23 cellular contexts compared by ENCODE assay signal in genomic region chr9:99167694-99168093, GRCh38. TPM values are rescaled to one million over a fixed set of nuclear protein-coding genes. Genes with fewer than 3 reads are reported as not detected.
A peak's percentile ranks its signal among the peaks of the same experiment; 100 is the strongest.
DNase-seq lines count a peak whose midpoint lies in the region; ATAC-seq and TF ChIP-seq lines count a peak whose summit lies in the region.
"Had no signal": no experiment of that assay in that cellular context is flagged by ENCODE, and none has a peak within 500 bp of the region (broad histone marks: within the 10 kb centered on the region; RNA-seq: fewer than 3 reads in every experiment).

No MANE protein-coding gene starts in this region.

- peaks cover 63% of the 10 kb centered on the region for H3K4me1 Mint-ChIP-seq in activated naive CD8-positive, alpha-beta T cell treated with anti-CD3 and anti-CD28 coated beads, Interleukin-2, amount 10 ng/mL, durations not matched to agents 7 days and 5 days
- H3K4me1 Mint-ChIP-seq in activated naive CD8-positive, alpha-beta T cell treated with anti-CD3 and anti-CD28 coated beads, Interleukin-2, amount 50 U/mL, for 24 hours, result peaks cover 45% of the 10 kb centered on the region
- H3K4me1 Mint-ChIP-seq in stimulated activated effector memory CD8-positive, alpha-beta T cell treated with anti-CD3 and anti-CD28 coated beads, Interleukin-12 subunit alpha, Interleukin-12 subunit beta, amount 100 ng/mL, for 72 hours, result peaks cover 28% of the 10 kb centered on the region

- H3K36me3 ChIP-seq in OCI-LY3 (replicated peaks; ENCODE audit: low read depth, low read length), result peaks cover 33% of the 10 kb centered on the region
- H3K36me3 ChIP-seq in esophagus squamous epithelium, result no peaks in the 10 kb centered on the region
- H3K36me3 ChIP-seq: brain microvascular endothelial cell, colonic mucosa, pancreas, Peyer's patch, uterus had no signal

- peak overlapping the region; percentile 86; the same call in 1 of the 2 replicates for H3K27ac ChIP-seq in OCI-LY3 (ENCODE audit: low read length)
- H3K27ac ChIP-seq in esophagus squamous epithelium, result no peak overlapping the region
- H3K27ac ChIP-seq: brain microvascular endothelial cell, colonic mucosa, hepatocyte, pancreas, Peyer's patch, uterus had no signal

- H3K36me3 Mint-ChIP-seq in activated naive CD8-positive, alpha-beta T cell treated with anti-CD3 and anti-CD28 coated beads, Interleukin-2, amount 10 ng/mL, durations not matched to agents 7 days and 5 days, result no peaks in the 10 kb centered on the region
- H3K36me3 Mint-ChIP-seq in activated naive CD8-positive, alpha-beta T cell treated with anti-CD3 and anti-CD28 coated beads, Interleukin-2, amount 50 U/mL, for 24 hours (ENCODE audit: low read depth), result no peaks in the 10 kb centered on the region
- H3K36me3 Mint-ChIP-seq in stimulated activated effector memory CD8-positive, alpha-beta T cell treated with anti-CD3 and anti-CD28 coated beads, Interleukin-12 subunit alpha, Interleukin-12 subunit beta, amount 100 ng/mL, for 72 hours, result no peaks in the 10 kb centered on the region

- peak overlapping the region; percentile 75 for H3K4me2 ChIP-seq in OCI-LY3 (ENCODE audit: low read length)
- H3K4me2 ChIP-seq: hepatocyte had no signal

- TF ChIP-seq POLR2A in esophagus squamous epithelium (IDR thresholded peaks at IDR 0.05), result no peak

- peaks cover 21% of the 10 kb centered on the region; the same call in 1 of the 2 replicates for H4K20me1 ChIP-seq in OCI-LY3 (ENCODE audit: insufficient read depth, low read length)

- H3K9me3 Mint-ChIP-seq in activated naive CD8-positive, alpha-beta T cell treated with anti-CD3 and anti-CD28 coated beads, Interleukin-2, amount 10 ng/mL, durations not matched to agents 7 days and 5 days, result peaks cover 3% of the 10 kb centered on the region
- H3K9me3 Mint-ChIP-seq in activated naive CD8-positive, alpha-beta T cell treated with anti-CD3 and anti-CD28 coated beads, Interleukin-2, amount 50 U/mL, for 24 hours, result no peaks in the 10 kb centered on the region
- H3K9me3 Mint-ChIP-seq in stimulated activated effector memory CD8-positive, alpha-beta T cell treated with anti-CD3 and anti-CD28 coated beads, Interleukin-12 subunit alpha, Interleukin-12 subunit beta, amount 100 ng/mL, for 72 hours, result no peaks in the 10 kb centered on the region
- H3K9me3 Mint-ChIP-seq: activated naive CD8-positive, alpha-beta T cell treated with anti-CD3 and anti-CD28 coated beads for 36 hours; activated T-cell treated with anti-CD3 and anti-CD28 coated beads, Interleukin-2, amount 50 U/mL, for 24 hours had no signal

- H3K27me3 Mint-ChIP-seq in activated naive CD8-positive, alpha-beta T cell treated with anti-CD3 and anti-CD28 coated beads, Interleukin-2, amount 10 ng/mL, durations not matched to agents 7 days and 5 days, result no peaks in the 10 kb centered on the region
- no peaks in the 10 kb centered on the region for H3K27me3 Mint-ChIP-seq in activated naive CD8-positive, alpha-beta T cell treated with anti-CD3 and anti-CD28 coated beads, Interleukin-2, amount 50 U/mL, for 24 hours

- H3K27ac Mint-ChIP-seq in activated naive CD8-positive, alpha-beta T cell treated with anti-CD3 and anti-CD28 coated beads, Interleukin-2, amount 10 ng/mL, durations not matched to agents 7 days and 5 days, result peak overlapping the region; percentile 81
- H3K27ac Mint-ChIP-seq in activated naive CD8-positive, alpha-beta T cell treated with anti-CD3 and anti-CD28 coated beads, Interleukin-2, amount 50 U/mL, for 24 hours, result no peak overlapping the region
- H3K27ac Mint-ChIP-seq in stimulated activated effector memory CD8-positive, alpha-beta T cell treated with anti-CD3 and anti-CD28 coated beads, Interleukin-12 subunit alpha, Interleukin-12 subunit beta, amount 100 ng/mL, for 72 hours, result no peak overlapping the region
- H3K27ac Mint-ChIP-seq: activated T-cell treated with anti-CD3 and anti-CD28 coated beads, Interleukin-2, amount 50 U/mL, for 24 hours had no signal

- POLR2A ChIA-PET in activated naive CD8-positive, alpha-beta T cell treated with anti-CD3 and anti-CD28 coated beads, Interleukin-2, amount 10 ng/mL, durations not matched to agents 7 days and 5 days (lab: Charles Lee), result interaction anchor here (0.6 to 2.0 kb wide), 6 partner anchors 10 to 306 kb away, joined by 3 to 6 read pairs (median 3); partner anchors contain the start of gene ALG2

- no peak for TF ChIP-seq CTCF in OCI-LY3 (IDR thresholded peaks at IDR 0.05; ENCODE audit: low read depth, low read length)
- no peak for TF ChIP-seq CTCF in esophagus squamous epithelium (IDR thresholded peaks at IDR 0.05)

- no peaks in the 10 kb centered on the region for H3K9me3 ChIP-seq in OCI-LY3 (ENCODE audit: insufficient read depth, low read length)
- H3K9me3 ChIP-seq in esophagus squamous epithelium, result no peaks in the 10 kb centered on the region
- H3K9me3 ChIP-seq: colonic mucosa, pancreas, Peyer's patch, uterus had no signal

- H3K4me1 ChIP-seq in OCI-LY3 (ENCODE audit: low read length) (peaks cover 48% of the 10 kb centered on the region), esophagus squamous epithelium (no peaks in the 10 kb centered on the region)
- H3K4me1 ChIP-seq: colonic mucosa, Peyer's patch, uterus had no signal

- peak overlapping the region; percentile 68 for H3K4me3 Mint-ChIP-seq in activated naive CD8-positive, alpha-beta T cell treated with anti-CD3 and anti-CD28 coated beads, Interleukin-2, amount 10 ng/mL, durations not matched to agents 7 days and 5 days
- no peak overlapping the region for H3K4me3 Mint-ChIP-seq in activated naive CD8-positive, alpha-beta T cell treated with anti-CD3 and anti-CD28 coated beads, Interleukin-2, amount 50 U/mL, for 24 hours
- no peak overlapping the region for H3K4me3 Mint-ChIP-seq in stimulated activated effector memory CD8-positive, alpha-beta T cell treated with anti-CD3 and anti-CD28 coated beads, Interleukin-12 subunit alpha, Interleukin-12 subunit beta, amount 100 ng/mL, for 72 hours
- H3K4me3 Mint-ChIP-seq: activated naive CD8-positive, alpha-beta T cell treated with anti-CD3 and anti-CD28 coated beads for 36 hours; activated T-cell treated with anti-CD3 and anti-CD28 coated beads, Interleukin-2, amount 50 U/mL, for 24 hours had no signal

- H3K9ac ChIP-seq in OCI-LY3 (ENCODE audit: low read length), result peak overlapping the region; percentile 43; the same call in 1 of the 2 replicates

- H3K27me3 ChIP-seq in OCI-LY3 (ENCODE audit: low read depth, low read length) (no peaks in the 10 kb centered on the region), esophagus squamous epithelium (peaks cover 0 to 23% (median 0%) of the 10 kb centered on the region in 4 donors)
- H3K27me3 ChIP-seq: brain microvascular endothelial cell, colonic mucosa, hepatocyte, pancreas, Peyer's patch, uterus had no signal

- peak; percentile 51 for ATAC-seq in activated naive CD8-positive, alpha-beta T cell treated with anti-CD3 and anti-CD28 coated beads, Interleukin-2, amount 10 ng/mL, durations not matched to agents 7 days and 5 days (ENCODE audit: low read depth)
- no peak for ATAC-seq in activated naive CD8-positive, alpha-beta T cell treated with anti-CD3 and anti-CD28 coated beads, Interleukin-2, amount 50 U/mL, for 24 hours
- ATAC-seq in GM21786 (IDR thresholded peaks at IDR 0.05; ENCODE audit: unreplicated experiment), result peak; percentile 44
- ATAC-seq in stimulated activated effector memory CD8-positive, alpha-beta T cell treated with anti-CD3 and anti-CD28 coated beads, Interleukin-12 subunit alpha, Interleukin-12 subunit beta, amount 100 ng/mL, for 72 hours, result peak; percentile 44
- ATAC-seq: pancreas had no signal

- 52 to 72% methylated on average over 3 of the region's 3 CpGs for WGBS in esophagus squamous epithelium, 2 donors

- H3K4me3 ChIP-seq in OCI-LY3 (ENCODE audit: low read length) (peak overlapping the region; percentile 86), esophagus squamous epithelium (no peak overlapping the region)
- H3K4me3 ChIP-seq: colonic mucosa, hepatocyte, lung, pancreas, Peyer's patch, uterus had no signal

- no peak overlapping the region for H2AFZ ChIP-seq in OCI-LY3 (ENCODE audit: low read depth, low read length)
- H2AFZ ChIP-seq: hepatocyte had no signal

- intact Hi-C loops in esophagus squamous epithelium (cut with DNase I), result no loop called here

- H3K79me2 ChIP-seq in OCI-LY3 (ENCODE audit: low read length), result peaks cover 46% of the 10 kb centered on the region
- H3K79me2 ChIP-seq: hepatocyte had no signal

- no peak for DNase-seq in activated naive CD8-positive, alpha-beta T cell treated with anti-CD3 and anti-CD28 coated beads, Interleukin-2, amount 10 ng/mL, durations not matched to agents 7 days and 5 days
- DNase-seq in activated naive CD8-positive, alpha-beta T cell treated with anti-CD3 and anti-CD28 coated beads, Interleukin-2, amount 50 U/mL, for 24 hours, result no peak
- DNase-seq in stimulated activated effector memory CD8-positive, alpha-beta T cell treated with anti-CD3 and anti-CD28 coated beads, Interleukin-12 subunit alpha, Interleukin-12 subunit beta, amount 100 ng/mL, for 72 hours (ENCODE audit: low spot score in 2 of 2), result no peak
- no peak for DNase-seq in esophagus squamous epithelium (lab: John Stamatoyannopoulos, UW)
- DNase-seq in GDM1 (lab: John Stamatoyannopoulos, UW), result no peak
- DNase-seq in activated naive CD4-positive, alpha-beta T cell treated with anti-CD3 and anti-CD28 coated beads, Interleukin-2, amount 50 U/mL, for 16 hours, result no peak
- DNase-seq: activated naive CD8-positive, alpha-beta T cell treated with anti-CD3 and anti-CD28 coated beads for 36 hours; activated T-cell treated with anti-CD3 and anti-CD28 coated beads, Interleukin-2, amount 50 U/mL, for 24 hours; brain microvascular endothelial cell; colonic mucosa; GF-D8; Kasumi-1; NCI-H1417 treated with DMSO at 0.1 percent for 48 hours; NCI-H2171; NCI-H774; pancreas; Peyer's patch; stimulated activated CD4-positive, alpha-beta T cell treated with anti-CD3 and anti-CD28 coated beads, Interleukin-1b, Interleukin-23, amount 100 ng/mL, for 48 hours; uterus had no signal

RNA-seq across cellular contexts. Expression of gene ALG2, which starts 54.0 kb away (rescaled TPM):
- total RNA-seq in activated naive CD8-positive, alpha-beta T cell treated with anti-CD3 and anti-CD28 coated beads, Interleukin-2, amount 10 ng/mL, durations not matched to agents 7 days and 5 days, result 10 to 100 TPM; 21.7 to 23.7 TPM
- total RNA-seq in esophagus squamous epithelium, result 10 to 100 TPM; 19.2 to 28.4 (median 25.1) TPM

RNA-seq across cellular contexts. Expression of gene SEC61B, which starts 54.4 kb away (rescaled TPM):
- total RNA-seq in activated naive CD8-positive, alpha-beta T cell treated with anti-CD3 and anti-CD28 coated beads, Interleukin-2, amount 10 ng/mL, durations not matched to agents 7 days and 5 days, result 10 to 100 TPM; 83.8 to 87.8 TPM
- total RNA-seq in esophagus squamous epithelium, result 100 to 1,000 TPM in 2 of 4 donors, 10 to 100 TPM in 2; 78.8 to 143 (median 117) TPM
